Comparison of ENCODE assay signal across 9 cellular contexts in the genomic region with DNA sequence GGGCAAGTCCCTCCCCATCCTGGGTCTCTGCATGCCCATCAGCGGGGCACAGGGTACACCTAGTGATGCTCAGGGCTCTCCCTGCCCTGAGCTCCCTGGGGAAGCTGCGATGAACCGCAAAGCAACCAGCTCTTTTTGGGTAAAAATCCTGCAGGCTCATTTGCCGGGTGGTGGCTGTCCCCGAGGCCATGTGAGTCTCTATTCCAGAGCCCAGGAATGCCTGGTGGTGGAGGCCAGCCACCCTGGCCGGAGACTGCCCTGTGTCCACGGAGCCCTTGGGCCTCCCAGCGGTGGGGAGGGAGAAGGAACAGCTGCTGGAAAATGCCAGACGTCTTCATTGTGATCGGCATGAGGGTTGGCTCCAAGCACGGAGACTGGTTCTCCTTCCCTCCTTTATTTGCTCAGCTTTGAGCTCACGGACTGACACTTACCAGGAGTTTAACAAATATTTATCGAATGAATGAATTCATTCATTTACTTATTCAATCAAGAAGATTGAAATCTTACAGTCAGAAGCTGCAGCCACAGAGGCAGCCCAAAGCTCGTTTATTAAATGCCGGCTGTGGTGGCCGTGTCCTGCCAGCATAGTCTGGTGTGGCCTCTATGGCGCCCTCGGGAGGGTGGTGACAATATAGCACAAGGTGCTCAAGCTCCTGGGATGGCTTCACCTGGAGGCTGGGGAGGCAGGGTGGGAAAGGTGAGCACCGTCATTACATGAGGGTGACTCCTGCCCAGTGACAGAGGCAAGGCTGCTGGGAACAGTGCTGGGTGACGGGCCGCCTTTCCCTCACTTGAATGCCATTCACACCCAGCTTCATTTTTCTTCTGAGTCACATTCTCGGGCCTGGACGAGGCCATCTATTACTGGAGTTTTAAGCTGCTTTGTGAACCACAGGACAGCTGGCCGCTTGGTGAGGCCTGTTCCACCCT. TPM values are rescaled to one million over a fixed set of nuclear protein-coding genes. Genes with fewer than 3 reads are reported as not detected.
DNase-seq lines count a peak whose midpoint lies in the region; ATAC-seq and TF ChIP-seq lines count a peak whose summit lies in the region.
"Had no signal": no experiment of that assay in that cellular context is flagged by ENCODE, and none has a peak within 500 bp of the region (broad histone marks: within the 10 kb centered on the region; RNA-seq: fewer than 3 reads in every experiment).

No MANE protein-coding gene starts in this region.

- H3K36me3 ChIP-seq in duodenal mucosa (ENCODE audit: control insufficient read depth in 1 of 2, insufficient read depth in 2 of 2, low read length in 2 of 2) (no peaks in the 10 kb centered on the region), mucosa of descending colon (ENCODE audit: low read depth) (no peaks in the 10 kb centered on the region)
- H3K36me3 ChIP-seq: BLaER1 treated with 17β-estradiol and CSF1 and Interleukin-3, amounts not matched to agents 10 nM and 100 nM had no signal

- DNase-seq in NCI-H1417 (lab: John Stamatoyannopoulos, UW), result peak in 2 of 3 experiments; percentile 14 to 65
- DNase-seq in NCI-H1417 treated with DMSO at 0.1 percent for 48 hours (lab: John Stamatoyannopoulos, UW), result no peak
- peak; percentile 73 for DNase-seq in NCI-H82 (lab: John Stamatoyannopoulos, UW)
- peak in 2 of 3 donors; percentile 56 to 64 for DNase-seq in mucosa of descending colon
- no peak for DNase-seq in AML-193 (lab: John Stamatoyannopoulos, UW)
- DNase-seq in DMS79 (lab: John Stamatoyannopoulos, UW), result no peak

- no peak overlapping the region for H3K9ac ChIP-seq in duodenal mucosa (ENCODE audit: low read depth in 1 of 2, low read length in 2 of 2)
- H3K9ac ChIP-seq: BLaER1 treated with 17β-estradiol and CSF1 and Interleukin-3, amounts not matched to agents 10 nM and 100 nM had no signal

- TF ChIP-seq CTCF in mucosa of descending colon (IDR thresholded peaks at IDR 0.05), result peak; percentile 17

- ATAC-seq in mucosa of descending colon (peak; percentile 86), GM21723 (IDR thresholded peaks at IDR 0.05; ENCODE audit: unreplicated experiment) (no peak)

- H3K4me1 ChIP-seq in duodenal mucosa (ENCODE audit: control insufficient read depth in 1 of 2, insufficient read depth in 2 of 2, low read length in 2 of 2) (peaks cover 5 to 8% of the 10 kb centered on the region in 2 donors), mucosa of descending colon (ENCODE audit: low read depth) (no peaks in the 10 kb centered on the region)

- H3K4me3 ChIP-seq in duodenal mucosa (ENCODE audit: low read depth in 1 of 2, low read length in 2 of 2) (no peak overlapping the region), mucosa of descending colon (no peak overlapping the region)
- H3K4me3 ChIP-seq: BLaER1 treated with 17β-estradiol and CSF1 and Interleukin-3, amounts not matched to agents 10 nM and 100 nM had no signal

- H3K27me3 ChIP-seq in duodenal mucosa (ENCODE audit: control insufficient read depth in 1 of 2, insufficient read depth in 2 of 2, low read length in 2 of 2), result peaks cover 0 to 6% of the 10 kb centered on the region in 2 donors

- H3K27ac ChIP-seq in duodenal mucosa (ENCODE audit: low read depth, low read length), result peak overlapping the region; percentile 23
- H3K27ac ChIP-seq: BLaER1 treated with 17β-estradiol and CSF1 and Interleukin-3, amounts not matched to agents 10 nM and 100 nM had no signal

- H3K9me3 ChIP-seq in duodenal mucosa (ENCODE audit: control insufficient read depth in 1 of 2, low read length in 2 of 2) (no peaks in the 10 kb centered on the region), mucosa of descending colon (no peaks in the 10 kb centered on the region)
- H3K9me3 ChIP-seq: BLaER1 treated with 17β-estradiol and CSF1 and Interleukin-3, amounts not matched to agents 10 nM and 100 nM had no signal

- intact Hi-C loops in mucosa of descending colon (cut with DNase I, micrococcal nuclease), result no loop called here

RNA-seq across cellular contexts. Expression of a gene that starts 31.1 kb away (rescaled TPM):
- total RNA-seq in mucosa of descending colon, result 1 to 10 TPM in 1 of 3 donors, under 1 TPM in 2; 0.17 to 2.1 (median 0.84) TPM

Comparison
In these comparisons a context has a peak if more than half of its experiments do, and no peak if none do; other contexts are left out.
1. DNase-seq: peak in NCI-H1417 (2 of 3), NCI-H82 (single experiment) and mucosa of descending colon (2 of 3); none in NCI-H1417 treated with DMSO at 0.1 percent for 48 hours (single experiment), AML-193 (0 of 2) and DMS79 (single experiment).